Comparison of ENCODE assay signal across 18 cellular contexts in genomic region chr3:143224731-143225130, GRCh38.
"Had no signal": no experiment of that assay in that cellular context is flagged by ENCODE, and none has a peak within 500 bp of the region (broad histone marks: within the 10 kb centered on the region; RNA-seq: fewer than 3 reads in every experiment).

No MANE protein-coding gene starts in this region.

- ATAC-seq: activated T-cell treated with anti-CD3 and anti-CD28 coated beads, Interleukin-2, amount 50 U/mL, for 4 hours; effector memory CD8-positive, alpha-beta T cell; esophagus mucosa; natural killer cell; stimulated activated naive CD8-positive, alpha-beta T cell treated with anti-CD3 and anti-CD28 coated beads, Interleukin-15, Interleukin-2, amounts not matched to agents 100 U/mL and 50 U/mL, for 24 hours had no signal

- DNase-seq: activated CD4-positive, alpha-beta T cell treated with anti-CD3 and anti-CD28 coated beads, Interleukin-2, amount 50 U/mL, for 4 hours; activated CD8-positive, alpha-beta memory T cell treated with anti-CD3 and anti-CD28 coated beads for 24 hours; activated CD8-positive, alpha-beta memory T cell treated with anti-CD3 and anti-CD28 coated beads, Interleukin-2, amount 50 U/mL, for 48 hours; activated naive CD4-positive, alpha-beta T cell treated with anti-CD3 and anti-CD28 coated beads for 36 hours; activated naive CD8-positive, alpha-beta T cell treated with anti-CD3 and anti-CD28 coated beads, Interleukin-2, amount 10 ng/mL, durations not matched to agents 7 days and 5 days; activated T-cell treated with anti-CD3 and anti-CD28 coated beads, Interleukin-2, amount 50 U/mL, for 4 hours; amniotic stem cell; colonic mucosa; dorsolateral prefrontal cortex; effector memory CD8-positive, alpha-beta T cell; hippocampal formation; midbrain; natural killer cell; spleen; stimulated activated CD4-positive, alpha-beta T cell treated with anti-CD3 and anti-CD28 coated beads, Interleukin-4, amount 100 ng/mL, for 24 hours; stimulated activated naive CD8-positive, alpha-beta T cell treated with anti-CD3 and anti-CD28 coated beads, Interleukin-15, Interleukin-2, amounts not matched to agents 100 U/mL and 50 U/mL, for 24 hours; thyroid gland had no signal
